10 cellular contexts compared by ENCODE assay signal in genomic region chr9:92740015-92740408, GRCh38. TPM values are rescaled to one million over a fixed set of nuclear protein-coding genes. Genes with fewer than 3 reads are reported as not detected.
DNase-seq lines count a peak whose midpoint lies in the region; ATAC-seq and TF ChIP-seq lines count a peak whose summit lies in the region.
"Had no signal": no experiment of that assay in that cellular context is flagged by ENCODE, and none has a peak within 500 bp of the region (broad histone marks: within the 10 kb centered on the region; RNA-seq: fewer than 3 reads in every experiment).

No MANE protein-coding gene starts in this region.

- H3K4me3 Mint-ChIP-seq in activated CD8-positive, alpha-beta memory T cell treated with anti-CD3 and anti-CD28 coated beads, Interleukin-2, amount 10 ng/mL, durations not matched to agents 7 days and 5 days: no peak overlapping the region

- no peaks in the 10 kb centered on the region for H3K36me3 Mint-ChIP-seq in activated CD8-positive, alpha-beta memory T cell treated with anti-CD3 and anti-CD28 coated beads, Interleukin-2, amount 10 ng/mL, durations not matched to agents 7 days and 5 days

- H3K4me3 ChIP-seq in breast epithelium (peak overlapping the region in 1 of 3 donors; percentile 9), lower lobe of right lung (peak overlapping the region; percentile 16), testis (no peak overlapping the region)
- H3K4me3 ChIP-seq: A549 had no signal

- TF ChIP-seq POLR2A in breast epithelium (IDR thresholded peaks at IDR 0.05) (no peak), testis (IDR thresholded peaks at IDR 0.05) (no peak)

- peaks cover 36% of the 10 kb centered on the region for H3K4me1 Mint-ChIP-seq in activated CD8-positive, alpha-beta memory T cell treated with anti-CD3 and anti-CD28 coated beads, Interleukin-2, amount 10 ng/mL, durations not matched to agents 7 days and 5 days

- H3K9me3 ChIP-seq in breast epithelium: no peaks in the 10 kb centered on the region
- no peaks in the 10 kb centered on the region for H3K9me3 ChIP-seq in lower lobe of right lung
- H3K9me3 ChIP-seq in testis: no peaks in the 10 kb centered on the region
- H3K9me3 ChIP-seq: A549 had no signal

- intact Hi-C loops in breast epithelium (cut with DNase I; ENCODE audit: low total_unique reads): no loop called here
- intact Hi-C loops in lower lobe of right lung (cut with DNase I): no loop called here
- intact Hi-C loops in testis (cut with DNase I; ENCODE audit: low total_unique reads): no loop called here

- WGBS in testis, 2 donors: 48 to 49% methylated on average over 3 of the region's 3 CpGs

- TF ChIP-seq CTCF in breast epithelium (IDR thresholded peaks at IDR 0.05) (no peak), lower lobe of right lung (IDR thresholded peaks at IDR 0.05) (no peak), testis (IDR thresholded peaks at IDR 0.05) (no peak)

- no peak for ATAC-seq in activated CD8-positive, alpha-beta memory T cell treated with anti-CD3 and anti-CD28 coated beads, Interleukin-2, amount 10 ng/mL, durations not matched to agents 7 days and 5 days
- ATAC-seq in lower lobe of right lung (peak; percentile 13 to 45), GM21526 (IDR thresholded peaks at IDR 0.05; ENCODE audit: low FRiP score, unreplicated experiment) (no peak), GM21381 (IDR thresholded peaks at IDR 0.05; ENCODE audit: unreplicated experiment) (no peak)
- ATAC-seq: A549, left colon had no signal

- no peaks in the 10 kb centered on the region for H3K36me3 ChIP-seq in breast epithelium
- no peaks in the 10 kb centered on the region for H3K36me3 ChIP-seq in lower lobe of right lung
- no peaks in the 10 kb centered on the region for H3K36me3 ChIP-seq in testis (ENCODE audit: low read depth, missing control alignments)

- peaks cover 8 to 16% of the 10 kb centered on the region in 2 donors for H3K4me1 ChIP-seq in breast epithelium
- peaks cover 77% of the 10 kb centered on the region for H3K4me1 ChIP-seq in lower lobe of right lung
- H3K4me1 ChIP-seq in testis: peaks cover 38% of the 10 kb centered on the region
- H3K4me1 ChIP-seq: A549 had no signal

- peak overlapping the region; percentile 34 for H3K27ac Mint-ChIP-seq in activated CD8-positive, alpha-beta memory T cell treated with anti-CD3 and anti-CD28 coated beads, Interleukin-2, amount 10 ng/mL, durations not matched to agents 7 days and 5 days

- POLR2A ChIA-PET in HEK293T (lab: Yijun Ruan, JAX): interaction anchor here (1.0 kb wide), 1 partner anchor 25 kb away, joined by 4 read pairs; no protein-coding TSS in a partner anchor

- H3K9me3 Mint-ChIP-seq in activated CD8-positive, alpha-beta memory T cell treated with anti-CD3 and anti-CD28 coated beads, Interleukin-2, amount 10 ng/mL, durations not matched to agents 7 days and 5 days (ENCODE audit: low read depth): no peaks in the 10 kb centered on the region

- H3K27me3 ChIP-seq in breast epithelium (no peaks in the 10 kb centered on the region), lower lobe of right lung (ENCODE audit: low read depth) (no peaks in the 10 kb centered on the region), testis (no peaks in the 10 kb centered on the region)

- CTCF ChIA-PET in activated CD8-positive, alpha-beta memory T cell treated with anti-CD3 and anti-CD28 coated beads, Interleukin-2, amount 10 ng/mL, durations not matched to agents 7 days and 5 days (lab: Charles Lee): no interaction called here
- CTCF ChIA-PET in HEK293T (lab: Yijun Ruan, JAX): no interaction called here

- H3K27ac ChIP-seq in breast epithelium: peak overlapping the region; percentile 76 to 88
- peak overlapping the region; percentile 63 for H3K27ac ChIP-seq in lower lobe of right lung
- peak overlapping the region; percentile 61 to 71 for H3K27ac ChIP-seq in testis
- H3K27ac ChIP-seq: A549 had no signal

- H3K27me3 Mint-ChIP-seq in activated CD8-positive, alpha-beta memory T cell treated with anti-CD3 and anti-CD28 coated beads, Interleukin-2, amount 10 ng/mL, durations not matched to agents 7 days and 5 days: no peaks in the 10 kb centered on the region

- DNase-seq in activated CD8-positive, alpha-beta memory T cell treated with anti-CD3 and anti-CD28 coated beads, Interleukin-2, amount 10 ng/mL, durations not matched to agents 7 days and 5 days: no peak
- no peak for DNase-seq in activated CD8-positive, alpha-beta memory T cell treated with anti-CD3 and anti-CD28 coated beads, Interleukin-2, amount 50 U/mL, for 4 hours
- DNase-seq in breast epithelium (ENCODE audit: low spot score in 2 of 2) (no peak), lower lobe of right lung (no peak), testis (no peak), HEK293T (ENCODE audit: extremely low spot score) (no peak)
- DNase-seq: left colon had no signal

TF ChIP-seq in HEK293T, 16 proteins besides CTCF, POLR2A, EP300 and RAD21:
- TF ChIP-seq FOXM1 (IDR thresholded peaks at IDR 0.05; ENCODE audit: borderline replicate concordance) (no peak), NFRKB (IDR thresholded peaks at IDR 0.05) (no peak), SUZ12 (IDR thresholded peaks at IDR 0.05) (no peak), HDGF (IDR thresholded peaks at IDR 0.05; ENCODE audit: borderline replicate concordance) (no peak), ARNT (IDR thresholded peaks at IDR 0.05) (no peak), CTBP1 (IDR thresholded peaks at IDR 0.05; ENCODE audit: borderline replicate concordance) (no peak), ELF4 (IDR thresholded peaks at IDR 0.05) (no peak), LEF1 (IDR thresholded peaks at IDR 0.05; ENCODE audit: borderline replicate concordance) (no peak), TARDBP (IDR thresholded peaks at IDR 0.05) (no peak), BHLHE40 (IDR thresholded peaks at IDR 0.05; ENCODE audit: borderline replicate concordance) (no peak), FOXK2 (IDR thresholded peaks at IDR 0.05) (no peak), FOXA1 (IDR thresholded peaks at IDR 0.05) (no peak), L3MBTL2 (conservative IDR thresholded peaks at IDR 0.05) (no peak), ZNF384 (IDR thresholded peaks at IDR 0.05) (no peak), SP1 (IDR thresholded peaks at IDR 0.05) (no peak)
- TF ChIP-seq, protein P1, sequence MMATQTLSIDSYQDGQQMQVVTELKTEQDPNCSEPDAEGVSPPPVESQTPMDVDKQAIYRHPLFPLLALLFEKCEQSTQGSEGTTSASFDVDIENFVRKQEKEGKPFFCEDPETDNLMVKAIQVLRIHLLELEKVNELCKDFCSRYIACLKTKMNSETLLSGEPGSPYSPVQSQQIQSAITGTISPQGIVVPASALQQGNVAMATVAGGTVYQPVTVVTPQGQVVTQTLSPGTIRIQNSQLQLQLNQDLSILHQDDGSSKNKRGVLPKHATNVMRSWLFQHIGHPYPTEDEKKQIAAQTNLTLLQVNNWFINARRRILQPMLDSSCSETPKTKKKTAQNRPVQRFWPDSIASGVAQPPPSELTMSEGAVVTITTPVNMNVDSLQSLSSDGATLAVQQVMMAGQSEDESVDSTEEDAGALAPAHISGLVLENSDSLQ (IDR thresholded peaks at IDR 0.05): no peak

RNA-seq across cellular contexts. Expression of gene BICD2, which starts 24.6 kb away (rescaled TPM):
- total RNA-seq in activated CD8-positive, alpha-beta memory T cell treated with anti-CD3 and anti-CD28 coated beads, Interleukin-2, amount 10 ng/mL, durations not matched to agents 7 days and 5 days: 10 to 100 TPM; 26.4 to 27.2 TPM
- total RNA-seq in breast epithelium (10 to 100 TPM; 22.8 to 56.0 (median 26.5) TPM), lower lobe of right lung (34.9 TPM), testis (10 to 100 TPM; 48.0 to 55.7 TPM)
- polyA plus RNA-seq in testis (ENCODE audit: insufficient read depth, low read depth, low replicate concordance): 24.0 TPM

Comparison
In these comparisons a context has a peak if more than half of its experiments do, and no peak if none do; other contexts are left out.
1. ATAC-seq: peak in lower lobe of right lung (2 of 2); none in activated CD8-positive, alpha-beta memory T cell treated with anti-CD3 and anti-CD28 coated beads, Interleukin-2, amount 10 ng/mL, durations not matched to agents 7 days and 5 days (single experiment), GM21526 (single experiment) and GM21381 (single experiment).
2. Peak in every context shown above with its lines, with median percentiles within 50 percentile points of each other: H3K27ac ChIP-seq.